ENCODE assay signal across 16 cellular contexts in genomic region chr16:74099530-74099929, GRCh38.
DNase-seq lines count a peak whose midpoint lies in the region; ATAC-seq, FAIRE-seq and TF ChIP-seq lines count a peak whose summit lies in the region.
"Had no signal": no experiment of that assay in that cellular context is flagged by ENCODE, and none has a peak within 500 bp of the region (broad histone marks: within the 10 kb centered on the region; RNA-seq: fewer than 3 reads in every experiment).

No MANE protein-coding gene starts in this region.

- H4K20me1 ChIP-seq in H1 (replicated peaks in 1 of 2; ENCODE audit: control insufficient read depth in 1 of 2, insufficient read depth in 2 of 2, low read length in 2 of 2), result no peaks in the 10 kb centered on the region
- H4K20me1 ChIP-seq: BLaER1 had no signal

- H3K4ac ChIP-seq in H1 (replicated peaks; ENCODE audit: insufficient read length, low read depth, low read length) (no peak overlapping the region), mesendoderm (ENCODE audit: low read depth, low read length) (no peak overlapping the region)

- no peak overlapping the region for H3K14ac ChIP-seq in H1 (ENCODE audit: insufficient read length)

- no peak overlapping the region for H4K91ac ChIP-seq in H1 (replicated peaks; ENCODE audit: insufficient read length, low read length)

- H2AK5ac ChIP-seq in H1 (ENCODE audit: low read depth, low read length), result no peak overlapping the region; the same call in 1 of the 2 replicates
- H2AK5ac ChIP-seq in mesendoderm (ENCODE audit: low read length), result no peak overlapping the region

- no peak for TF ChIP-seq CTCF in H1 (IDR thresholded peaks at IDR 0.05; ENCODE audit: control extremely low read depth in 1 of 3, insufficient read depth in 1 of 3, low read depth in 1 of 3, low read length in 3 of 3)

- H2BK120ac ChIP-seq in H1 (replicated peaks; ENCODE audit: low read depth, low read length), result peak overlapping the region; percentile 86
- no peak overlapping the region for H2BK120ac ChIP-seq in mesendoderm (ENCODE audit: low read depth, low read length)

- H3K23ac ChIP-seq in H1 (ENCODE audit: insufficient read length) (no peak overlapping the region), mesendoderm (ENCODE audit: low read length) (no peak overlapping the region)

- no peak for TF ChIP-seq EP300 in H1 (IDR thresholded peaks at IDR 0.05; ENCODE audit: borderline replicate concordance in 1 of 2, low read depth in 2 of 2, low read length in 2 of 2)

- H3K27ac ChIP-seq in HUES64 (ENCODE audit: low read depth, low read length), result peak overlapping the region; percentile 92; the same call in 1 of the 2 replicates
- H3K27ac ChIP-seq in H1 (ENCODE audit: low read depth, low read length), result no peak overlapping the region
- H3K27ac ChIP-seq in mesendoderm (ENCODE audit: low read depth, low read length), result no peak overlapping the region
- H3K27ac ChIP-seq: BLaER1 had no signal

- 0 out of 2 replicates have a peak overlapping the region, but pooled peaks have one; percentile 3 for H2BK20ac ChIP-seq in H1 (ENCODE audit: low read length)

- no peak overlapping the region for H2AFZ ChIP-seq in H1 (ENCODE audit: low read length)

- H3K4me1 ChIP-seq in HUES64 (ENCODE audit: insufficient read depth, low read length) (peaks cover 49% of the 10 kb centered on the region), H1 (replicated peaks in 1 of 4; ENCODE audit: control insufficient read depth in 3 of 4, insufficient read depth in 4 of 4, low read length in 3 of 4) (peaks cover 0 to 26% (median 10%) of the 10 kb centered on the region in 4 experiments; a peak in 5 of 7 replicates), mesendoderm (ENCODE audit: control insufficient read depth, low read depth, low read length) (peaks cover 2% of the 10 kb centered on the region)
- H3K4me1 ChIP-seq: Caco-2 had no signal

- no peak overlapping the region for H3K56ac ChIP-seq in H1 (replicated peaks; ENCODE audit: insufficient read length, low read depth, low read length)
- H3K56ac ChIP-seq in mesendoderm (ENCODE audit: low read length), result no peak overlapping the region

- no peaks in the 10 kb centered on the region for H3K27me3 ChIP-seq in HUES64 (ENCODE audit: insufficient read depth, low read length)
- H3K27me3 ChIP-seq in H1 (replicated peaks in 1 of 4; ENCODE audit: control insufficient read depth in 3 of 4, extremely low read depth in 1 of 4, insufficient read depth in 3 of 4, low read length in 3 of 4), result no peaks in the 10 kb centered on the region
- no peaks in the 10 kb centered on the region for H3K27me3 ChIP-seq in mesendoderm (ENCODE audit: insufficient read depth, low read length, poor library complexity)
- H3K27me3 ChIP-seq: BLaER1 had no signal

- no peaks in the 10 kb centered on the region; the same call in 1 of the 2 replicates for H3K23me2 ChIP-seq in H1 (ENCODE audit: low read depth, low read length)

- TF ChIP-seq POLR2A in H1 (IDR thresholded peaks at IDR 0.05; ENCODE audit: control extremely low read depth in 1 of 2, low read depth in 2 of 2, low read length in 2 of 2), result no peak

- H3K79me2 ChIP-seq in H1 (ENCODE audit: control insufficient read depth in 1 of 2, insufficient read depth in 2 of 2, low read length in 2 of 2), result no peaks in the 10 kb centered on the region
- H3K79me2 ChIP-seq in mesendoderm (ENCODE audit: control insufficient read depth, insufficient read depth, low read length), result no peaks in the 10 kb centered on the region

- H3K4me2 ChIP-seq in H1 (ENCODE audit: insufficient read depth in 1 of 2, low read depth in 2 of 2, low read length in 2 of 2), result peak overlapping the region in 1 of 2 experiments; percentile 29; a peak in 1 of 4 replicates
- no peak overlapping the region for H3K4me2 ChIP-seq in mesendoderm (ENCODE audit: low read length)
- H3K4me2 ChIP-seq: BLaER1 had no signal

- no peak for TF ChIP-seq RAD21 in H1 (IDR thresholded peaks at IDR 0.05 in 1 of 2, conservative IDR thresholded peaks at IDR 0.05 in 1 of 2; ENCODE audit: low read depth in 2 of 2, low read length in 2 of 2)

- FAIRE-seq in H1 (lab: Jason Lieb, UNC), result peak; percentile 28
- FAIRE-seq: GM19239, H54, HTR-8/SVneo, K562 had no signal

- H2BK5ac ChIP-seq in H1 (ENCODE audit: low read depth, low read length) (no peak overlapping the region), mesendoderm (ENCODE audit: low read length) (no peak overlapping the region)

- 79% methylated on average over 8 of the region's 8 CpGs for WGBS in HUES64
- 70% methylated on average over 8 of the region's 8 CpGs; no CpG with 5 or more reads in 1 of the 2 experiments for WGBS in H1 (ENCODE audit: extremely low coverage in 1 of 2, insufficient coverage in 1 of 2, insufficient read length in 1 of 2, insufficient replicate concordance in 2 of 2, low coverage in 1 of 2, low lambda C conversion rate in 2 of 2, missing lambda C conversion rate in 1 of 2), 2 experiments
- no CpG with 5 or more reads among the region's 8 CpGs for WGBS in mesendoderm (ENCODE audit: extremely low coverage, insufficient coverage, low lambda C conversion rate)

- H2BK12ac ChIP-seq in H1 (ENCODE audit: low read depth, low read length), result 0 out of 2 replicates have a peak overlapping the region, but pooled peaks have one; percentile 18

- DNase-seq in H1 (ENCODE audit: low read depth in 1 of 2, low spot score in 2 of 2), result no peak
- DNase-seq in mesendoderm, result peak; percentile 9
- DNase-seq in NCI-H69 (lab: John Stamatoyannopoulos, UW), result no peak
- no peak for DNase-seq in anterior cingulate cortex (lab: John Stamatoyannopoulos, UW)
- no peak for DNase-seq in globus pallidus (ENCODE audit: low spot score)
- DNase-seq: AML-193; Caco-2; CD8-positive, alpha-beta memory T cell; GF-D8 had no signal

- ATAC-seq in GM21360 (IDR thresholded peaks at IDR 0.05; ENCODE audit: unreplicated experiment), result no peak
- ATAC-seq: K562 had no signal

- POLR2A ChIA-PET in H1 (lab: Charles Lee; ENCODE audit: partially characterized antibody), result no interaction called here

- H3K9ac ChIP-seq in HUES64 (ENCODE audit: low read depth, low read length) (peak overlapping the region; percentile 24), H1 (replicated peaks in 1 of 4; ENCODE audit: extremely low read depth in 1 of 4, low read depth in 3 of 4, low read length in 3 of 4) (no peak overlapping the region), mesendoderm (ENCODE audit: low read length) (no peak overlapping the region)
- H3K9ac ChIP-seq: BLaER1 had no signal

- CTCF ChIA-PET in H1 (lab: Charles Lee; ENCODE audit: partially characterized antibody), result no interaction called here

- H2BK15ac ChIP-seq in H1 (ENCODE audit: low read length) (no peak overlapping the region), mesendoderm (replicated peaks; ENCODE audit: low read depth) (no peak overlapping the region)

- H3K36me3 ChIP-seq in HUES64 (ENCODE audit: insufficient read depth, low read length) (no peaks in the 10 kb centered on the region), H1 (ENCODE audit: control insufficient read depth in 2 of 4, insufficient read depth in 4 of 4, low read length in 3 of 4) (no peaks in the 10 kb centered on the region), mesendoderm (ENCODE audit: control insufficient read depth, insufficient read depth, low read length) (no peaks in the 10 kb centered on the region)
- H3K36me3 ChIP-seq: BLaER1 had no signal

- H4K8ac ChIP-seq in H1 (ENCODE audit: extremely low read depth, insufficient read depth, low read length) (no peak overlapping the region), mesendoderm (ENCODE audit: low read depth, low read length) (no peak overlapping the region)

- H3K79me1 ChIP-seq in H1 (ENCODE audit: low read depth, low read length) (no peaks in the 10 kb centered on the region), mesendoderm (ENCODE audit: low read length) (no peaks in the 10 kb centered on the region)

- no peak overlapping the region for H4K5ac ChIP-seq in H1 (ENCODE audit: insufficient read length, low read depth, low read length)
- H4K5ac ChIP-seq in mesendoderm (ENCODE audit: low read length), result no peak overlapping the region

- no peak overlapping the region for H3K18ac ChIP-seq in H1 (ENCODE audit: extremely low read depth, low read length)
- H3K18ac ChIP-seq in mesendoderm (ENCODE audit: low read length), result no peak overlapping the region

- H3K4me3 ChIP-seq in HUES64 (ENCODE audit: low read length) (no peak overlapping the region), H1 (ENCODE audit: extremely low read depth in 1 of 4, insufficient read depth in 2 of 4, low read depth in 3 of 4, low read length in 4 of 4) (no peak overlapping the region), mesendoderm (ENCODE audit: low read length) (no peak overlapping the region)
- H3K4me3 ChIP-seq: BLaER1, K562 had no signal

- H3K9me3 ChIP-seq in HUES64 (ENCODE audit: insufficient read depth, low read depth, low read length), result no peaks in the 10 kb centered on the region
- no peaks in the 10 kb centered on the region for H3K9me3 ChIP-seq in H1 (ENCODE audit: insufficient read depth in 2 of 2, low read depth in 1 of 2, low read length in 1 of 2)
- H3K9me3 ChIP-seq: BLaER1, Caco-2 had no signal

TF ChIP-seq in H1, 55 proteins besides CTCF, POLR2A, EP300 and RAD21:
- TF ChIP-seq YY1 (IDR thresholded peaks at IDR 0.05; ENCODE audit: low read depth, low read length) (no peak), TEAD4 (IDR thresholded peaks at IDR 0.05; ENCODE audit: low read depth, low read length) (peak; percentile 57; the same call in 1 of the 2 replicates)
